ENCODE assay signal across 8 cellular contexts in the genomic region with DNA sequence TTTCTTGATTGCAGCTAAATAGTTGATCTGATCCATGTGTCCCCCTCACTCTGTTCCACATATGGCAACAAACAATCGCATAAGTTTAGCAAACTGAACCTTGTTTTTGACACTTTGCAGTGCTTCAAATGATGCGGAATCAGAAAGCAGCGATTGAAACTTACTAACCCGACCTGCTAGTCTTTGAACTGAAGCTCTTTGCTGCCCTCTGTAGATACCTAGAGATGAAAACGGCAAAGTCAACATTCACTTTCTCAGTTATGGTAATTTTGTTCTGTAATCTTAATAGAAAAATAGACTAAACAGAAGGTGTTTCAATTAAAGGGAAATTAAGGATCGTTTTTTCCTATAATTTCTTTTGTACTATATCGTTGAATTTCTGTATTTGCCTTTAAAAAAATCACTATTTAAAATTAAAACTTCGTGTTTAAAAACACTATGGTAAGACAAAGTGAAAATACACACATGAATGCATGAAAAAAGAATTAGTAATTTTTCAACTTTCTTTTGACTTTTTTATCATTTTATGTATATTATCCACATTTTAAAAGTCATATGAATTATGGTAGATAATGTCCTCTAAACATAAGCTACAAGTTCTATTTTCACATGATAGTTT.
A peak's percentile ranks its signal among the peaks of the same experiment; 100 is the strongest.
DNase-seq lines count a peak whose midpoint lies in the region; ATAC-seq, FAIRE-seq and TF ChIP-seq lines count a peak whose summit lies in the region.

No MANE protein-coding gene starts in this region.

- intact Hi-C loops in heart left ventricle (cut with DNase I): loop anchor here in 7 of 10 donors (2.0 to 10.0 kb wide), 9 partner anchors 242 to 1235 kb away; no protein-coding TSS in a partner anchor

- 11 to 15% (median 12%) methylated on average over 8 of the region's 8 CpGs for WGBS in heart left ventricle, 4 donors

- no peaks in the 10 kb centered on the region for H3K9me3 ChIP-seq in heart left ventricle

- ATAC-seq in GM19395 (IDR thresholded peaks at IDR 0.05; ENCODE audit: unreplicated experiment) (peak; percentile 52), heart left ventricle (peak in 1 of 4 donors; percentile 63)

- H3K27me3 ChIP-seq in heart left ventricle: no peaks in the 10 kb centered on the region

- H3K36me3 ChIP-seq in heart left ventricle: no peaks in the 10 kb centered on the region

- no peak for DNase-seq in AG04449 (ENCODE audit: low read depth, low spot score)
- DNase-seq in NCI-H1694 (lab: John Stamatoyannopoulos, UW): peak; percentile 34
- no peak for DNase-seq in heart left ventricle
- peak; percentile 31 for DNase-seq in stromal cell of bone marrow (ENCODE audit: low read depth)
- DNase-seq in activated CD4-positive, alpha-beta T cell treated with anti-CD3 and anti-CD28 coated beads, Interleukin-2, amount 50 U/mL, for 48 hours: no peak
- no peak for DNase-seq in T-helper 1 cell

- FAIRE-seq in TTC549 (lab: Jason Lieb, UNC): peak; percentile 61

- H3K27ac ChIP-seq in heart left ventricle: no peak overlapping the region

- CTCF ChIA-PET in AG04449 (lab: Yijun Ruan, JAX): interaction anchor here (0.8 to 3.8 kb wide), 33 partner anchors 8 to 1235 kb away, joined by 3 to 15 read pairs (median 3); no protein-coding TSS in a partner anchor

- no peaks in the 10 kb centered on the region for H3K4me1 ChIP-seq in heart left ventricle

- POLR2A ChIA-PET in AG04449 (lab: Yijun Ruan, JAX): interaction anchor here (0.7 to 1.0 kb wide), 2 partner anchors 499 to 666 kb away, joined by 3 read pairs; no protein-coding TSS in a partner anchor

- TF ChIP-seq CTCF in AG04449 (IDR thresholded peaks at IDR 0.05; ENCODE audit: insufficient read depth, low read length, missing control alignments) (peak; percentile 61), heart left ventricle (IDR thresholded peaks at IDR 0.05) (peak; percentile 8 to 74 (median 54))

- TF ChIP-seq POLR2A in heart left ventricle (IDR thresholded peaks at IDR 0.05): no peak

- H3K4me3 ChIP-seq in AG04449 (ENCODE audit: low read depth, low read length) (no peak overlapping the region), heart left ventricle (no peak overlapping the region)

Comparison
In these comparisons a context has a peak if more than half of its experiments do, and no peak if none do; other contexts are left out.
1. DNase-seq: peak in NCI-H1694 (single experiment) and stromal cell of bone marrow (single experiment); none in AG04449 (single experiment), heart left ventricle (0 of 5), activated CD4-positive, alpha-beta T cell treated with anti-CD3 and anti-CD28 coated beads, Interleukin-2, amount 50 U/mL, for 48 hours (0 of 2) and T-helper 1 cell (0 of 5).